In genomic region chr4:75843596-75843995, GRCh38 we compare ENCODE assay signal across 1 cellular context.
TF ChIP-seq lines count a peak whose summit lies in the region.

No MANE protein-coding gene starts in this region.

TF ChIP-seq in WTC11, 78 proteins besides CTCF, POLR2A, EP300 and RAD21 (continued from another document):
- no peak for TF ChIP-seq NFATC4 (CRISPR knock-in tag; IDR thresholded peaks at IDR 0.05)
- TF ChIP-seq SMAD4 (CRISPR knock-in tag; IDR thresholded peaks at IDR 0.05): no peak
- TF ChIP-seq CDX4 (CRISPR knock-in tag; IDR thresholded peaks at IDR 0.05; ENCODE audit: borderline replicate concordance): no peak
- TF ChIP-seq ZNF416 (CRISPR knock-in tag; IDR thresholded peaks at IDR 0.05): no peak
- no peak for TF ChIP-seq E2F5 (CRISPR knock-in tag; IDR thresholded peaks at IDR 0.05)
- TF ChIP-seq SOX15 (CRISPR knock-in tag; IDR thresholded peaks at IDR 0.05): no peak
- no peak for TF ChIP-seq GRHL2 (CRISPR knock-in tag; IDR thresholded peaks at IDR 0.05; ENCODE audit: insufficient replicate concordance, severe bottlenecking)
- no peak for TF ChIP-seq ARID4B (CRISPR knock-in tag; IDR thresholded peaks at IDR 0.05; ENCODE audit: borderline replicate concordance)
- no peak for TF ChIP-seq STAT6 (CRISPR knock-in tag; conservative IDR thresholded peaks at IDR 0.05; ENCODE audit: low read depth)
- TF ChIP-seq FOXJ3 (CRISPR knock-in tag; IDR thresholded peaks at IDR 0.05; ENCODE audit: borderline replicate concordance): no peak
- no peak for TF ChIP-seq MXD4 (CRISPR knock-in tag; IDR thresholded peaks at IDR 0.05; ENCODE audit: borderline replicate concordance)
- no peak for TF ChIP-seq ZNF671 (CRISPR knock-in tag; IDR thresholded peaks at IDR 0.05)
- TF ChIP-seq MAX (CRISPR knock-in tag; IDR thresholded peaks at IDR 0.05): no peak
- TF ChIP-seq ATF6 (CRISPR knock-in tag; IDR thresholded peaks at IDR 0.05): no peak
- TF ChIP-seq JUN (CRISPR knock-in tag; IDR thresholded peaks at IDR 0.05): no peak
- TF ChIP-seq SP1 (CRISPR knock-in tag; conservative IDR thresholded peaks at IDR 0.05): no peak
- no peak for TF ChIP-seq ZNF138 (CRISPR knock-in tag; conservative IDR thresholded peaks at IDR 0.05)
- TF ChIP-seq CREM (CRISPR knock-in tag; IDR thresholded peaks at IDR 0.05): no peak
